15 cellular contexts compared by ENCODE assay signal in the genomic region with DNA sequence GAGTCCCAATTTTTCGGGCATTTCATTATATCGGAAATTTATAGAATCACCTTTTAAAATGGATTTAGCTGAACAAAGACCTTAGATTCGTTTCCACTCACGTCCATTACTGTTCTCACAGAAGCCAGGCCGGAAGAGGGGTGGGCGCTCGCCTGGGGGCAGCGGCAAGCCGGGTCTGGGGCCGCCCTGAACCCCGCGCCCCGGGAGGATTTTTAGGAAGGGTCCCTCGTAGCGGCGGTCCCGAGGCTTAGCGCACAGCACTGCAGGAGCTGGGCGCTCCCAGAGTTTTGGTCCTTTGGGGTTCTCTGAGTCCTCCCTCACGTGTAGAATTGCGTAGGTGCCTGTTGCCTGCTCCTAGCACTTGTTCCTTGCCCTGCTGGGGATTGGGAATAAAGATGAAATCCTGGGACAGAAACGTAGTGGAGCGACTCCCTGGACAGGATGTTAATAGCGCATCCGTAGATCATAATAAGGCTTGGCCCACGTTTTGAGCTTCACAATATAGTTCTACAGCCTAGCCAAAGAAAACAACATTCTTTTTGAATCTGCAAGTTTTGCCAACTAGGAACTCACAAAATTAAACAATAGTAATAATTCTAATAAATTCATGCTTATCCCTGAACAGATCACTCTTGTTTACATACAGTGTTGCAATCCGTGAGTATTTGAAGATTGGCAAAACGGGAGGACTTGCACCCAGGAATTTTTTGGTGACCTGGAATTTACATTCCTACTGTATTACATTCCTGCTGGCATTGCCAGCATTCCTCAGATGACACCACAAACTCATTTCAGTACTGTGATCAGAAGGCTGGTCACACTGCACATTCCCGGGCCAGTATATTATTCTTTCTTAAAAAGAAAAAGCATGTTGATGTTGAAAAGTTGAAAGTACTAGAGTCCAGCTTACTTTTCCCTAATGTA. TPM values are rescaled to one million over a fixed set of nuclear protein-coding genes. Genes with fewer than 3 reads are reported as not detected.
DNase-seq lines count a peak whose midpoint lies in the region; ATAC-seq and TF ChIP-seq lines count a peak whose summit lies in the region.
"Had no signal": no experiment of that assay in that cellular context is flagged by ENCODE, and none has a peak within 500 bp of the region (broad histone marks: within the 10 kb centered on the region; RNA-seq: fewer than 3 reads in every experiment).

No MANE protein-coding gene starts in this region.

- DNase-seq in AG20443 (ENCODE audit: low spot score) (peak; percentile 85), M059J (ENCODE audit: low read depth) (peak; percentile 92), dermis microvascular lymphatic vessel endothelial cell (ENCODE audit: low read depth in 2 of 2) (peak; percentile 3 to 32), lower lobe of right lung (no peak), HT-29 (ENCODE audit: low spot score) (no peak)
- DNase-seq in effector memory CD4-positive, alpha-beta T cell: no peak
- DNase-seq: activated gamma-delta T cell treated with Interleukin-2 at 50 U/mL for 16 hours; endodermal cell; NCI-H1417; stimulated activated CD8-positive, alpha-beta memory T cell treated with anti-CD3 and anti-CD28 coated beads, Interleukin-4, amount 100 ng/mL, for 48 hours had no signal

- no peak overlapping the region for H3K27ac ChIP-seq in lower lobe of right lung
- H3K27ac ChIP-seq in effector memory CD4-positive, alpha-beta T cell (ENCODE audit: insufficient read depth, low read length, poor library complexity, severe bottlenecking): no peak overlapping the region

- H3K4me3 ChIP-seq in lower lobe of right lung: no peak overlapping the region
- H3K4me3 ChIP-seq in effector memory CD4-positive, alpha-beta T cell (ENCODE audit: insufficient read depth, low read depth, low read length, poor library complexity, severe bottlenecking): no peak overlapping the region

- no peaks in the 10 kb centered on the region for H3K4me1 ChIP-seq in lower lobe of right lung
- no peaks in the 10 kb centered on the region for H3K4me1 ChIP-seq in effector memory CD4-positive, alpha-beta T cell (ENCODE audit: control insufficient read depth, insufficient read depth, low read length, poor library complexity, severe bottlenecking)

- no peaks in the 10 kb centered on the region for H3K36me3 ChIP-seq in lower lobe of right lung
- H3K36me3 ChIP-seq in effector memory CD4-positive, alpha-beta T cell (ENCODE audit: control insufficient read depth, insufficient read depth, low read length): no peaks in the 10 kb centered on the region

- no peaks in the 10 kb centered on the region for H3K27me3 ChIP-seq in lower lobe of right lung (ENCODE audit: low read depth)
- H3K27me3 ChIP-seq in effector memory CD4-positive, alpha-beta T cell (replicated peaks; ENCODE audit: control insufficient read depth, insufficient read depth, low read length, poor library complexity, severe bottlenecking): no peaks in the 10 kb centered on the region

- no peaks in the 10 kb centered on the region for H3K9me3 ChIP-seq in lower lobe of right lung
- no peaks in the 10 kb centered on the region for H3K9me3 ChIP-seq in effector memory CD4-positive, alpha-beta T cell (ENCODE audit: control insufficient read depth, low read length)
- H3K9me3 ChIP-seq: Caco-2 had no signal

- no peak for TF ChIP-seq CTCF in lower lobe of right lung (IDR thresholded peaks at IDR 0.05)

- ATAC-seq in lower lobe of right lung: peak; percentile 65 to 75
- ATAC-seq in GM21576 (IDR thresholded peaks at IDR 0.05; ENCODE audit: unreplicated experiment): no peak
- no peak for ATAC-seq in GM18909 (IDR thresholded peaks at IDR 0.05; ENCODE audit: poor library complexity, unreplicated experiment)
- ATAC-seq: right cardiac atrium had no signal

- intact Hi-C loops in lower lobe of right lung (cut with DNase I): no loop called here

RNA-seq across cellular contexts. Expression of a gene that starts 0.9 kb away (rescaled TPM):
- not detected in 2 replicates for total RNA-seq in M059J (2014; rRNA removed; shearing (Covaris generic))
- total RNA-seq in dermis microvascular lymphatic vessel endothelial cell: not detected in 2 replicates
- 0.65 TPM for total RNA-seq in lower lobe of right lung
- total RNA-seq in HT-29 (2014; rRNA removed; shearing (Covaris generic)): not detected in 2 replicates
- total RNA-seq: Caco-2, endodermal cell, lower leg skin, right cardiac atrium had no signal

RNA-seq across cellular contexts. Expression of a gene that starts 24.8 kb away (rescaled TPM):
- total RNA-seq in M059J (2014; rRNA removed; shearing (Covaris generic)): 167 and 192 TPM in 2 replicates
- total RNA-seq in dermis microvascular lymphatic vessel endothelial cell (32.3 and 34.0 TPM in 2 replicates), lower lobe of right lung (458 TPM)
- total RNA-seq in HT-29 (2014; rRNA removed; shearing (Covaris generic)): 130 and 133 TPM in 2 replicates

Comparison
In these comparisons a context has a peak if more than half of its experiments do, and no peak if none do; other contexts are left out.
1. DNase-seq: peak in AG20443 (single experiment), M059J (single experiment) and dermis microvascular lymphatic vessel endothelial cell (2 of 2); none in lower lobe of right lung (single experiment), effector memory CD4-positive, alpha-beta T cell (0 of 3) and HT-29 (single experiment).
2. ATAC-seq: peak in lower lobe of right lung (2 of 2); none in GM21576 (single experiment) and GM18909 (single experiment).